ENCODE assay signal across 1 cellular context in genomic region chr22:43217285-43218030, GRCh38.
TF ChIP-seq lines count a peak whose summit lies in the region.

No MANE protein-coding gene starts in this region.

TF ChIP-seq in GM23338, 12 proteins besides CTCF, POLR2A, EP300 and RAD21:
- TF ChIP-seq ZNF462 (CRISPR knock-in tag; IDR thresholded peaks at IDR 0.05) (no peak), EZH2phosphoT487 (IDR thresholded peaks at IDR 0.05; ENCODE audit: unreplicated experiment) (no peak), ZNF114 (CRISPR knock-in tag; IDR thresholded peaks at IDR 0.05) (no peak), STAT1 (IDR thresholded peaks at IDR 0.05; ENCODE audit: unreplicated experiment) (no peak), ETS1 (IDR thresholded peaks at IDR 0.05) (no peak), ZNF331 (CRISPR knock-in tag; IDR thresholded peaks at IDR 0.05; ENCODE audit: low read depth) (no peak), CREB1 (CRISPR knock-in tag; IDR thresholded peaks at IDR 0.05; ENCODE audit: low read depth) (no peak), POLR2AphosphoS5 (IDR thresholded peaks at IDR 0.05; ENCODE audit: low read depth) (no peak), EZH2 (IDR thresholded peaks at IDR 0.05; ENCODE audit: low read depth, unreplicated experiment) (no peak), NANOG (IDR thresholded peaks at IDR 0.05; ENCODE audit: borderline replicate concordance) (no peak), REST (IDR thresholded peaks at IDR 0.05; ENCODE audit: unreplicated experiment) (no peak), JUNB (IDR thresholded peaks at IDR 0.05; ENCODE audit: unreplicated experiment) (no peak)
